In the genomic region with DNA sequence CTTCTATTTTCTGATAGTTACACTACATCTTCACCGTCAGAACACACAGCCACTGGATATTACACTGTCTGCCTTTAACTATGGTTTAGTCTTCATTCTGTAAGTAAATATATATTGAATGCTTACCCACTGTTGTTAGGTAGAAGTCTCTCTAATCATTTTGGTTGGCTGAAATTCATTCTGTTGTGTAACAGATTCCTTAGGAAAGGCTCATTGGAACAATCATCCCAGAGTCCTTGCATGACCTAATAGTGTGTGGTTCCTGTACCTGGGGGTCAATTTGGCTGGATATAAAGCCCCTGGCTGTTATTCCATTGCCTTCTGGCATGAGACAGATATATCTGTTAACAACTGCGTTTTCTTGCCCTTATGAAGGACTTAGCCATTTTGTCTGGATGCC, we compare ENCODE assay signal across 20 cellular contexts.
"Had no signal": no experiment of that assay in that cellular context is flagged by ENCODE, and none has a peak within 500 bp of the region (broad histone marks: within the 10 kb centered on the region; RNA-seq: fewer than 3 reads in every experiment).

No MANE protein-coding gene starts in this region.

- ATAC-seq: heart left ventricle; naive thymus-derived CD4-positive, alpha-beta T cell; right lobe of liver; stimulated activated memory B cell treated with anti-CD40 and anti-IgM and Interleukin-4, amounts not matched to agents 10 μg/mL and 1 μg/mL and 100 μg/mL, for 72 hours; stimulated activated naive CD8-positive, alpha-beta T cell treated with anti-CD3 and anti-CD28 coated beads, Interleukin-15, amount 100 ng/mL, for 72 hours had no signal

- H3K27ac ChIP-seq: coronary artery, heart left ventricle, parathyroid adenoma, prostate gland, right lobe of liver, spleen had no signal

- DNase-seq: effector CD4-positive, alpha-beta T cell; endodermal cell; heart left ventricle; hippocampal formation; kidney glomerular epithelial cell; mammary epithelial cell; naive thymus-derived CD4-positive, alpha-beta T cell; nephron progenitor cell; retina; right lobe of liver; spleen; stimulated activated CD4-positive, alpha-beta T cell treated with anti-CD3 and anti-CD28 coated beads, Interleukin-15, amount 100 ng/mL, for 24 hours; stimulated activated CD4-positive, alpha-beta T cell treated with anti-CD3 and anti-CD28 coated beads, Interleukin-1b, Interleukin-23, amount 100 ng/mL, for 48 hours; stimulated activated CD4-positive, alpha-beta T cell treated with anti-CD3 and anti-CD28 coated beads, Interleukin-4, amount 100 ng/mL, for 24 hours; stimulated activated naive CD8-positive, alpha-beta T cell treated with anti-CD3 and anti-CD28 coated beads, Interleukin-15, amount 100 ng/mL, for 72 hours; trophoblast cell had no signal

- H2AFZ ChIP-seq: parathyroid adenoma had no signal

- H3K36me3 ChIP-seq: prostate gland, right lobe of liver had no signal

- H3K4me1 ChIP-seq: parathyroid adenoma, prostate gland, right lobe of liver had no signal

- H3K4me3 ChIP-seq: coronary artery, heart left ventricle, prostate gland, right lobe of liver, spleen had no signal

- H3K9ac ChIP-seq: parathyroid adenoma had no signal

- H3K9me3 ChIP-seq: heart left ventricle, prostate gland, right lobe of liver, spleen had no signal

- H3K27me3 ChIP-seq: heart left ventricle, right lobe of liver, spleen had no signal
